1 cellular context compared by ENCODE assay signal in genomic region chr7:27094304-27095049, GRCh38.
TF ChIP-seq lines count a peak whose summit lies in the region.

No MANE protein-coding gene starts in this region.

TF ChIP-seq in endothelial cell of umbilical vein, 7 proteins besides CTCF, POLR2A, EP300 and RAD21:
- TF ChIP-seq GATA2 (IDR thresholded peaks at IDR 0.05; ENCODE audit: insufficient read depth, insufficient read length, low read depth, low read length): no peak
- no peak for TF ChIP-seq FOS (IDR thresholded peaks at IDR 0.05; ENCODE audit: borderline replicate concordance, insufficient read depth, low read length)
- no peak for TF ChIP-seq JUN (IDR thresholded peaks at IDR 0.05; ENCODE audit: borderline replicate concordance, insufficient read depth, insufficient read length, low read depth)
- TF ChIP-seq, protein P1, sequence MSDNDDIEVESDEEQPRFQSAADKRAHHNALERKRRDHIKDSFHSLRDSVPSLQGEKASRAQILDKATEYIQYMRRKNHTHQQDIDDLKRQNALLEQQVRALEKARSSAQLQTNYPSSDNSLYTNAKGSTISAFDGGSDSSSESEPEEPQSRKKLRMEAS (IDR thresholded peaks at IDR 0.05; ENCODE audit: insufficient read depth, insufficient read length): no peak
- TF ChIP-seq POLR2AphosphoS5 (IDR thresholded peaks at IDR 0.05; ENCODE audit: insufficient read depth, low read depth, low read length): no peak
- no peak for TF ChIP-seq EZH2 (IDR thresholded peaks at IDR 0.05; ENCODE audit: borderline replicate concordance, low read depth, low read length, severe bottlenecking)
- no peak for TF ChIP-seq MYC (IDR thresholded peaks at IDR 0.05; ENCODE audit: low read depth, low read length)
